ENCODE assay signal across 1 cellular context in genomic region chr2:3211256-3211970, GRCh38.
TF ChIP-seq lines count a peak whose summit lies in the region.

No MANE protein-coding gene starts in this region.

TF ChIP-seq in WTC11, 78 proteins besides CTCF, POLR2A, EP300 and RAD21 (continued from another document):
- no peak for TF ChIP-seq PRDM15 (CRISPR knock-in tag; IDR thresholded peaks at IDR 0.05)
- no peak for TF ChIP-seq FOXJ3 (CRISPR knock-in tag; IDR thresholded peaks at IDR 0.05; ENCODE audit: borderline replicate concordance)
- TF ChIP-seq STAT6 (CRISPR knock-in tag; conservative IDR thresholded peaks at IDR 0.05; ENCODE audit: low read depth) = no peak
- no peak for TF ChIP-seq HMGXB4 (CRISPR knock-in tag; IDR thresholded peaks at IDR 0.05)
- TF ChIP-seq GABPB1 (CRISPR knock-in tag; IDR thresholded peaks at IDR 0.05) = no peak
- TF ChIP-seq ATF2 (CRISPR knock-in tag; IDR thresholded peaks at IDR 0.05; ENCODE audit: borderline replicate concordance, low read depth) = no peak
- TF ChIP-seq CREB1 (CRISPR knock-in tag; IDR thresholded peaks at IDR 0.05) = no peak
